24 cellular contexts compared by ENCODE assay signal in genomic region chr13:34793301-34793700, GRCh38.
"Had no signal": no experiment of that assay in that cellular context is flagged by ENCODE, and none has a peak within 500 bp of the region (broad histone marks: within the 10 kb centered on the region; RNA-seq: fewer than 3 reads in every experiment).

No MANE protein-coding gene starts in this region.

- H3K4me3 ChIP-seq: neural progenitor cell, ovary, psoas muscle, right lobe of liver, sigmoid colon, stomach, thoracic aorta, thyroid gland, transverse colon, upper lobe of left lung, vagina had no signal

- H3K27me3 ChIP-seq: neural progenitor cell, ovary, right lobe of liver, sigmoid colon, stomach, thyroid gland, transverse colon, upper lobe of left lung, vagina had no signal

- H3K27ac ChIP-seq: neural progenitor cell, ovary, parathyroid adenoma, psoas muscle, right lobe of liver, sigmoid colon, stomach, thoracic aorta, thyroid gland, transverse colon, upper lobe of left lung, vagina had no signal

- H3K9me3 ChIP-seq: psoas muscle, right lobe of liver, thoracic aorta, thyroid gland, vagina had no signal

- H3K4me1 ChIP-seq: neural progenitor cell, parathyroid adenoma, psoas muscle, right lobe of liver, sigmoid colon, stomach, thyroid gland, transverse colon, upper lobe of left lung, vagina had no signal

- DNase-seq: natural killer cell; occipital lobe; ovary; posterior cingulate gyrus; psoas muscle; right lobe of liver; sigmoid colon; small intestine; stimulated activated CD4-positive, alpha-beta T cell treated with anti-CD3 and anti-CD28 coated beads, Interleukin-15, amount 100 ng/mL, for 24 hours; stimulated activated CD4-positive, alpha-beta T cell treated with anti-CD3 and anti-CD28 coated beads, Interleukin-2, amount 100 ng/mL, for 24 hours; stimulated activated CD4-positive, alpha-beta T cell treated with anti-CD3 and anti-CD28 coated beads, Interleukin-2, amount 100 ng/mL, for 48 hours; stimulated activated CD4-positive, alpha-beta T cell treated with anti-CD3 and anti-CD28 coated beads, Interleukin-4, amount 100 ng/mL, for 24 hours; stimulated activated naive B cell treated with anti-CD40 and anti-IgM and Interleukin-4, amounts not matched to agents 10 μg/mL and 1 μg/mL and 100 μg/mL, for 72 hours; stimulated activated naive CD4-positive, alpha-beta T cell treated with Interleukin-2 at 50 U/mL for 16 hours; stomach; thyroid gland; transverse colon; upper lobe of left lung had no signal

- ATAC-seq: natural killer cell; psoas muscle; right cardiac atrium; right lobe of liver; stimulated activated effector memory CD8-positive, alpha-beta T cell treated with anti-CD3 and anti-CD28 coated beads, Interleukin-12 subunit alpha, Interleukin-12 subunit beta, amount 100 ng/mL, for 72 hours; stimulated activated naive B cell treated with anti-CD40 and anti-IgM and Interleukin-4, amounts not matched to agents 10 μg/mL and 1 μg/mL and 100 μg/mL, for 72 hours had no signal

- H3K36me3 ChIP-seq: neural progenitor cell, ovary, right lobe of liver, sigmoid colon, stomach, thoracic aorta, thyroid gland, transverse colon, upper lobe of left lung, vagina had no signal
